In the genomic region with DNA sequence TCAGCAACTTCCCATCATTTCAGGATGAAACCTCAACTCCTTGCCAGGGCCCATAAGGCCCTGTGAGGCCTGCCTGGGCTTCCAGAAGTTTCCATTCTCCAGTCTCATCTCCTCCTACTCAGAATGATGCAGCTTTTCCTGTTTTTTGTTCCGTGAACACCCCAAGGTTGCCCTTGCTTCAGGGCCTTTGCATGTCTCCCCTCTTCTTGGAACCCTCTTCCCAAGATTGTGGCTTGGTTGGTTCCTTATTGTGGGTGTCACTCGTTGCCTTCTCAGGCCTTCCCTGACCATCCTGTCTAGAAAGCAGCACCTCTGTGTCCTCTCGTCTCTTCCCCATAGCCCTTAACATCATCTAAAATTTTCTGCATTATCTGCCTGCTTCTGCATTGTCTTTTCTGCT, we compare ENCODE assay signal across 27 cellular contexts.
"Had no signal": no experiment of that assay in that cellular context is flagged by ENCODE, and none has a peak within 500 bp of the region (broad histone marks: within the 10 kb centered on the region; RNA-seq: fewer than 3 reads in every experiment).

No MANE protein-coding gene starts in this region.

- H3K36me3 Mint-ChIP-seq: mesothelial cell of epicardium, naive B cell, natural killer cell had no signal

- H3K27ac Mint-ChIP-seq: immature natural killer cell, mesothelial cell of epicardium, natural killer cell, nephron progenitor cell had no signal

- H3K9me3 ChIP-seq: left lung, lower lobe of right lung, right atrium auricular region, right lobe of liver, testis, thyroid gland, transverse colon, upper lobe of left lung, vagina had no signal

- H2AFZ ChIP-seq: parathyroid adenoma had no signal

- H3K9me3 Mint-ChIP-seq: immature natural killer cell; mesothelial cell of epicardium; naive B cell; nephron progenitor cell; stimulated activated naive CD8-positive, alpha-beta T cell treated with anti-CD3 and anti-CD28 coated beads, Interleukin-15, amount 100 ng/mL, for 72 hours had no signal

- H3K4me3 ChIP-seq: left lung, lower lobe of right lung, right atrium auricular region, right lobe of liver, smooth muscle cell, testis, thyroid gland, transverse colon, upper lobe of left lung, vagina had no signal

- DNase-seq: hypothalamus; immature natural killer cell; kidney; left colon; left lung; lower lobe of right lung; mammary epithelial cell; mesendoderm; naive B cell; natural killer cell; nephron progenitor cell; occipital lobe; right lobe of liver; stimulated activated CD4-positive, alpha-beta T cell treated with anti-CD3 and anti-CD28 coated beads, Interleukin-2, amount 100 ng/mL, for 24 hours; stimulated activated CD4-positive, alpha-beta T cell treated with anti-CD3 and anti-CD28 coated beads, Interleukin-4, amount 100 ng/mL, for 1 hour; stimulated activated naive CD4-positive, alpha-beta T cell; stimulated activated naive CD8-positive, alpha-beta T cell treated with anti-CD3 and anti-CD28 coated beads, Interleukin-15, amount 100 ng/mL, for 72 hours; substantia nigra; testis; thyroid gland; transverse colon; upper lobe of left lung had no signal

- H3K36me3 ChIP-seq: left lung, lower lobe of right lung, right atrium auricular region, right lobe of liver, thyroid gland, transverse colon, upper lobe of left lung, vagina had no signal

- H3K4me1 ChIP-seq: parathyroid adenoma, right atrium auricular region, right lobe of liver, thyroid gland, vagina had no signal

- H3K4me2 ChIP-seq: smooth muscle cell had no signal

- H3K4me1 Mint-ChIP-seq: natural killer cell had no signal

- H3K79me2 ChIP-seq: parathyroid adenoma had no signal

- H3K4me3 Mint-ChIP-seq: immature natural killer cell; mesothelial cell of epicardium; natural killer cell; nephron progenitor cell; stimulated activated naive CD8-positive, alpha-beta T cell treated with anti-CD3 and anti-CD28 coated beads, Interleukin-15, amount 100 ng/mL, for 72 hours had no signal

- ATAC-seq: left colon; left lung; lower lobe of right lung; natural killer cell; right lobe of liver; stimulated activated naive CD8-positive, alpha-beta T cell treated with anti-CD3 and anti-CD28 coated beads, Interleukin-15, amount 100 ng/mL, for 72 hours had no signal

- H3K27me3 ChIP-seq: left lung, right atrium auricular region, right lobe of liver, testis, thyroid gland, transverse colon, upper lobe of left lung, vagina had no signal

- H3K27ac ChIP-seq: lower lobe of right lung, parathyroid adenoma, right atrium auricular region, right lobe of liver, testis, thyroid gland, transverse colon, upper lobe of left lung, vagina had no signal

- H3K9ac ChIP-seq: parathyroid adenoma had no signal
